17 cellular contexts compared by ENCODE assay signal in the genomic region with DNA sequence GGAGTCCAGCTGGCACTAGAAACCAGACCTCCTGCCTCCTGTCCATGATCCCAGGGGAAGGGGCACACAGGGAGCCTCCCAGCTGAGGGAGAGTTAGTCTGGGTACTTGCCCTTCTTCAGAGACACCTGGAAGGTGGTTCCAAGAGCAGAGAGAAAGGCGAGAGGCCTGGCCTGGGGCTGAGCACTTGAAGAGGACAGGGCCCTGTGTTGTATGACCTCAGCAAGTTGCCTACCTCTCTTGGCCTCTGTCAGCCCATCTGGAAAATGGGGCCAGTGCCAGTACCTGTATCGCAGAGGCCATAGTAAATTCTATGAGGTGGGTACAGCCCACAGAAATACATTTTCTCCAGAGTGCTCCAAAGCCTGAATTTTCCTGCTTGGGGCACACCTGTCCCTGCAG. TPM values are rescaled to one million over a fixed set of nuclear protein-coding genes. Genes with fewer than 3 reads are reported as not detected.
DNase-seq lines count a peak whose midpoint lies in the region; ATAC-seq, FAIRE-seq and TF ChIP-seq lines count a peak whose summit lies in the region.
"Had no signal": no experiment of that assay in that cellular context is flagged by ENCODE, and none has a peak within 500 bp of the region (broad histone marks: within the 10 kb centered on the region; RNA-seq: fewer than 3 reads in every experiment).

No MANE protein-coding gene starts in this region.

- FAIRE-seq in kidney (lab: Jason Lieb, UNC): no peak
- FAIRE-seq: G401.6, GM12891 had no signal

- H3K36me3 ChIP-seq in right atrium auricular region (no peaks in the 10 kb centered on the region), kidney (ENCODE audit: control insufficient read depth in 1 of 2, insufficient read depth in 2 of 2, low read length in 2 of 2) (peaks cover 6 to 37% of the 10 kb centered on the region in 2 donors), MM.1S (replicated peaks; ENCODE audit: insufficient read depth, low read length) (no peaks in the 10 kb centered on the region)
- H3K36me3 ChIP-seq: BLaER1 treated with 17β-estradiol and CSF1 and Interleukin-3, amounts not matched to agents 10 nM and 100 nM had no signal

- no peak overlapping the region for H3K4me2 ChIP-seq in MM.1S (ENCODE audit: low read depth, low read length)

- no peak overlapping the region for H2AFZ ChIP-seq in MM.1S (ENCODE audit: low read length)

- H3K4me3 ChIP-seq in right atrium auricular region (no peak overlapping the region), kidney (ENCODE audit: low read length in 2 of 2) (no peak overlapping the region), MM.1S (ENCODE audit: low read length) (no peak overlapping the region)
- H3K4me3 ChIP-seq: BLaER1 treated with 17β-estradiol and CSF1 and Interleukin-3, amounts not matched to agents 10 nM and 100 nM had no signal

- H3K4me3 Mint-ChIP-seq in CD14-positive monocyte: no peak overlapping the region
- H3K4me3 Mint-ChIP-seq in stimulated activated naive B cell treated with anti-CD40 and anti-IgM and Interleukin-4, amounts not matched to agents 10 μg/mL and 1 μg/mL and 100 μg/mL, for 72 hours: no peak overlapping the region
- H3K4me3 Mint-ChIP-seq: CD4-positive, alpha-beta T cell; H9 had no signal

- H3K27ac ChIP-seq in right atrium auricular region: no peak overlapping the region
- no peak overlapping the region for H3K27ac ChIP-seq in kidney (ENCODE audit: low read depth in 2 of 2, low read length in 2 of 2)
- no peak overlapping the region for H3K27ac ChIP-seq in MM.1S (ENCODE audit: low read length)
- H3K27ac ChIP-seq: BLaER1 treated with 17β-estradiol and CSF1 and Interleukin-3, amounts not matched to agents 10 nM and 100 nM had no signal

- no peaks in the 10 kb centered on the region for H3K36me3 Mint-ChIP-seq in CD14-positive monocyte
- no peaks in the 10 kb centered on the region for H3K36me3 Mint-ChIP-seq in stimulated activated naive B cell treated with anti-CD40 and anti-IgM and Interleukin-4, amounts not matched to agents 10 μg/mL and 1 μg/mL and 100 μg/mL, for 72 hours
- H3K36me3 Mint-ChIP-seq: IgD-negative memory B cell had no signal

- H3F3A ChIP-seq in MM.1S (ENCODE audit: insufficient read depth, low read length): no peaks in the 10 kb centered on the region

- H3K79me2 ChIP-seq in MM.1S (ENCODE audit: low read length): no peaks in the 10 kb centered on the region

- H3K27me3 Mint-ChIP-seq in CD14-positive monocyte (ENCODE audit: low read depth in 3 of 3): peaks cover 28 to 70% (median 40%) of the 10 kb centered on the region in 3 donors
- peaks cover 46 to 55% of the 10 kb centered on the region in 2 donors for H3K27me3 Mint-ChIP-seq in stimulated activated naive B cell treated with anti-CD40 and anti-IgM and Interleukin-4, amounts not matched to agents 10 μg/mL and 1 μg/mL and 100 μg/mL, for 72 hours

- H3K9me3 Mint-ChIP-seq in CD14-positive monocyte: peaks cover 0 to 3% (median 0%) of the 10 kb centered on the region in 7 donors
- no peaks in the 10 kb centered on the region for H3K9me3 Mint-ChIP-seq in stimulated activated naive B cell treated with anti-CD40 and anti-IgM and Interleukin-4, amounts not matched to agents 10 μg/mL and 1 μg/mL and 100 μg/mL, for 72 hours
- H3K9me3 Mint-ChIP-seq: CD4-positive, alpha-beta T cell; H9 had no signal

- no peaks in the 10 kb centered on the region for H3K9me2 ChIP-seq in MM.1S (replicated peaks; ENCODE audit: insufficient read depth, low read length)

- H3K9me3 ChIP-seq in right atrium auricular region (no peaks in the 10 kb centered on the region), kidney (ENCODE audit: control insufficient read depth in 1 of 2, low read length in 2 of 2) (no peaks in the 10 kb centered on the region), MM.1S (replicated peaks; ENCODE audit: insufficient read depth, low read length) (no peaks in the 10 kb centered on the region)
- H3K9me3 ChIP-seq: BLaER1 treated with 17β-estradiol and CSF1 and Interleukin-3, amounts not matched to agents 10 nM and 100 nM had no signal

- TF ChIP-seq CTCF in right atrium auricular region (IDR thresholded peaks at IDR 0.05) (no peak), CD14-positive monocyte (IDR thresholded peaks at IDR 0.05) (no peak), kidney (IDR thresholded peaks at IDR 0.05; ENCODE audit: borderline replicate concordance, extremely low read depth, insufficient read depth) (no peak), MM.1S (IDR thresholded peaks at IDR 0.05; ENCODE audit: low read length) (no peak)

- ATAC-seq in Right ventricle myocardium inferior: no peak
- no peak for ATAC-seq in stimulated activated naive B cell treated with anti-CD40 and anti-IgM and Interleukin-4, amounts not matched to agents 10 μg/mL and 1 μg/mL and 100 μg/mL, for 72 hours (replicated peaks)

- peaks cover 22% of the 10 kb centered on the region for H3K4me1 Mint-ChIP-seq in CD14-positive monocyte
- H3K4me1 Mint-ChIP-seq in stimulated activated naive B cell treated with anti-CD40 and anti-IgM and Interleukin-4, amounts not matched to agents 10 μg/mL and 1 μg/mL and 100 μg/mL, for 72 hours: peaks cover 24 to 37% of the 10 kb centered on the region in 2 donors

- intact Hi-C loops in Right ventricle myocardium inferior (cut with DNase I): no loop called here
- intact Hi-C loops in CD14-positive monocyte (cut with micrococcal nuclease): no loop called here
- intact Hi-C loops in kidney (cut with DNase I): no loop called here

- H3K27me3 ChIP-seq in right atrium auricular region: no peaks in the 10 kb centered on the region
- peaks cover 10% of the 10 kb centered on the region for H3K27me3 ChIP-seq in MM.1S (replicated peaks; ENCODE audit: insufficient read depth, low read length)

- no peaks in the 10 kb centered on the region for H4K20me1 ChIP-seq in MM.1S (ENCODE audit: insufficient read depth, low read length)

- H3K27ac Mint-ChIP-seq in CD14-positive monocyte: no peak overlapping the region
- H3K27ac Mint-ChIP-seq in stimulated activated naive B cell treated with anti-CD40 and anti-IgM and Interleukin-4, amounts not matched to agents 10 μg/mL and 1 μg/mL and 100 μg/mL, for 72 hours: peak overlapping the region; percentile 47
- H3K27ac Mint-ChIP-seq: CD4-positive, alpha-beta T cell; H9 had no signal

- H3K9ac ChIP-seq in kidney (ENCODE audit: low read length in 2 of 2) (no peak overlapping the region), MM.1S (ENCODE audit: low read length) (no peak overlapping the region)
- H3K9ac ChIP-seq: BLaER1 treated with 17β-estradiol and CSF1 and Interleukin-3, amounts not matched to agents 10 nM and 100 nM had no signal

- peak; percentile 55 for DNase-seq in Right ventricle myocardium inferior (ENCODE audit: missing footprints)
- DNase-seq in right atrium auricular region (ENCODE audit: low spot score): no peak
- DNase-seq in CD14-positive monocyte (ENCODE audit: low spot score): peak; percentile 18
- DNase-seq in kidney: peak; percentile 54
- DNase-seq in stimulated activated naive B cell treated with anti-CD40 and anti-IgM and Interleukin-4, amounts not matched to agents 10 μg/mL and 1 μg/mL and 100 μg/mL, for 72 hours: no peak
- DNase-seq in MM.1S: no peak
- no peak for DNase-seq in NCI-H1417 treated with DMSO at 0.1 percent for 48 hours (lab: John Stamatoyannopoulos, UW)
- DNase-seq: 8988T; Calu3; CD4-positive, alpha-beta T cell; DMS79; GOT3; H9 had no signal

- H3K4me1 ChIP-seq in right atrium auricular region: peaks cover 0 to 33% of the 10 kb centered on the region in 2 donors
- peaks cover 16 to 28% of the 10 kb centered on the region in 2 donors for H3K4me1 ChIP-seq in kidney (ENCODE audit: control insufficient read depth in 1 of 2, insufficient read depth in 1 of 2, low read depth in 1 of 2, low read length in 2 of 2)
- 0 out of 2 replicates have a peak, but pooled peaks cover under 1% of the 10 kb centered on the region for H3K4me1 ChIP-seq in MM.1S (ENCODE audit: low read length)

RNA-seq across cellular contexts. Expression of a gene that starts 19.5 kb away (rescaled TPM):
- total RNA-seq in Right ventricle myocardium inferior (12.7 TPM), right atrium auricular region (10 to 100 TPM in 1 of 2 donors, 1 to 10 TPM in 1; 7.2 to 10.1 TPM), kidney (286 TPM)
- polyA plus RNA-seq in CD14-positive monocyte (not detected), kidney (ENCODE audit: insufficient read depth, low read depth, low replicate concordance) (1,885 TPM)
- total RNA-seq: Calu3; CD4-positive, alpha-beta T cell had no signal
- polyA plus RNA-seq: IgD-negative memory B cell had no signal

RNA-seq across cellular contexts. Expression of a gene that starts 33.8 kb away (rescaled TPM):
- total RNA-seq in Right ventricle myocardium inferior (11,437 TPM), right atrium auricular region (100 to 1,000 TPM; 208 to 223 TPM), kidney (41.3 TPM)
- polyA plus RNA-seq in CD14-positive monocyte (not detected), kidney (ENCODE audit: insufficient read depth, low read depth, low replicate concordance) (81.9 TPM)
- total RNA-seq: Calu3; CD4-positive, alpha-beta T cell had no signal
- polyA plus RNA-seq: IgD-negative memory B cell had no signal

Comparison
In these comparisons a context has a peak if more than half of its experiments do, and no peak if none do; other contexts are left out.
1. DNase-seq: peak in Right ventricle myocardium inferior (single experiment), CD14-positive monocyte (single experiment) and kidney (single experiment); none in right atrium auricular region (single experiment), stimulated activated naive B cell treated with anti-CD40 and anti-IgM and Interleukin-4, amounts not matched to agents 10 μg/mL and 1 μg/mL and 100 μg/mL, for 72 hours (single experiment), MM.1S (single experiment) and NCI-H1417 treated with DMSO at 0.1 percent for 48 hours (single experiment).
2. RNA of a gene that starts 33.8 kb away (total RNA-seq): 11,437 TPM in Right ventricle myocardium inferior (single experiment); 208 to 223 TPM in right atrium auricular region and 41.3 TPM in kidney (single experiment); every median in the first group is over 10 times any median in the second.
3. RNA of a gene that starts 19.5 kb away (total RNA-seq): 286 TPM in kidney (single experiment); 12.7 TPM in Right ventricle myocardium inferior (single experiment) and 7.2 to 10.1 TPM in right atrium auricular region; every median in the first group is over 10 times any median in the second.